20 cellular contexts compared by ENCODE assay signal in genomic region chr15:79365765-79366164, GRCh38.
"Had no signal": no experiment of that assay in that cellular context is flagged by ENCODE, and none has a peak within 500 bp of the region (broad histone marks: within the 10 kb centered on the region; RNA-seq: fewer than 3 reads in every experiment).

No MANE protein-coding gene starts in this region.

- H3K27me3 ChIP-seq: esophagus squamous epithelium, gastroesophageal sphincter, spleen, testis, vagina had no signal

- H3K4me1 ChIP-seq: esophagus squamous epithelium, gastroesophageal sphincter, lower lobe of right lung, spleen, testis, vagina had no signal

- H3K9me3 ChIP-seq: esophagus squamous epithelium, gastroesophageal sphincter, lower lobe of right lung, spleen, testis, vagina had no signal

- ATAC-seq: effector memory CD8-positive, alpha-beta T cell; gastroesophageal sphincter; lower lobe of right lung; naive thymus-derived CD8-positive, alpha-beta T cell had no signal

- H3K27ac ChIP-seq: esophagus squamous epithelium, gastroesophageal sphincter, lower lobe of right lung, spleen, testis, vagina had no signal

- H3K36me3 ChIP-seq: esophagus squamous epithelium, gastroesophageal sphincter, lower lobe of right lung, spleen, vagina had no signal

- DNase-seq: activated B cell treated with CpG ODN at 0.5 μM for 24 hours; activated CD4-positive, alpha-beta T cell treated with anti-CD3 and anti-CD28 coated beads for 4 hours; activated CD4-positive, alpha-beta T cell treated with anti-CD3 and anti-CD28 coated beads, Interleukin-2, amount 50 U/mL, for 48 hours; activated naive CD4-positive, alpha-beta T cell treated with Interleukin-2 at 50 U/mL for 16 hours; activated naive CD8-positive, alpha-beta T cell treated with anti-CD3 and anti-CD28 coated beads for 36 hours; activated T-cell treated with anti-CD3 and anti-CD28 coated beads, Interleukin-2, amount 50 U/mL, for 48 hours; effector memory CD8-positive, alpha-beta T cell; esophagus squamous epithelium; head of caudate nucleus; kidney; lower lobe of right lung; naive thymus-derived CD8-positive, alpha-beta T cell; retina; spleen; stimulated activated CD4-positive, alpha-beta T cell treated with anti-CD3 and anti-CD28 coated beads, Interleukin-4, amount 100 ng/mL, for 1 hour; stimulated activated naive CD4-positive, alpha-beta T cell; T1000; testis had no signal

- H3K4me3 ChIP-seq: esophagus squamous epithelium, gastroesophageal sphincter, lower lobe of right lung, spleen, testis, vagina had no signal
